1 cellular context compared by ENCODE assay signal in the genomic region with DNA sequence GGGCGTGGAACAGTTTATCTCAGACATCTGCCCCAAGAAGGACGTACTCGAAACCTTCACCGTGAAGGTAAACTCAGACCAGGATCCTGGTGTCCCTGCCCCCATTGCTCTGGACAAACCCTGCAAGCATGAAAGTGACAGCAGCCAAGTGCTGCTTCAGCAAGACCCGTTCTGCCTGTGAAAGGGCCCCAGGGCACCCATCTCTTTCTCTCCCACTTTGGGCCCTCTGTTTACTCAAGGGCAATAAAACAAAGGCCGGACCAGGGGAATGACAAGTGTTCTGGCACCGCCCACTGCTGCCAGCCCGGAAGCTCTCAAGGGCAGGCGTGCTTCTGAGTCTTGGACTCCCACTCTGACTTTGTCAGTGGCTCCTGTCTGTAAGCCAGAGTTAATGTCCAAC.
TF ChIP-seq lines count a peak whose summit lies in the region.

No MANE protein-coding gene starts in this region.

TF ChIP-seq in HepG2, 621 proteins besides CTCF, POLR2A, EP300 and RAD21 (continued from another document and continues in another):
- TF ChIP-seq BATF2 (CRISPR knock-in tag; IDR thresholded peaks at IDR 0.05) (no peak), ZNF607 (CRISPR knock-in tag; IDR thresholded peaks at IDR 0.05; ENCODE audit: borderline replicate concordance) (no peak), DPF2 (CRISPR knock-in tag; IDR thresholded peaks at IDR 0.05; ENCODE audit: borderline replicate concordance, low read depth) (0 out of 2 replicates have a peak, but pooled peaks have one; percentile 41), ZBTB20 (CRISPR knock-in tag; IDR thresholded peaks at IDR 0.05; ENCODE audit: borderline replicate concordance, low read depth) (0 out of 2 replicates have a peak, but pooled peaks have one; percentile 16), ZHX1 (CRISPR knock-in tag; IDR thresholded peaks at IDR 0.05; ENCODE audit: low read depth) (no peak), ZBTB7A (CRISPR knock-in tag; IDR thresholded peaks at IDR 0.05) (no peak), ZBTB33 (CRISPR knock-in tag; IDR thresholded peaks at IDR 0.05) (no peak), TBL1XR1 (IDR thresholded peaks at IDR 0.05; ENCODE audit: borderline replicate concordance, low read length, partially characterized antibody) (no peak), ZKSCAN1 (IDR thresholded peaks at IDR 0.05; ENCODE audit: low read length) (no peak), ARHGAP35 (CRISPR knock-in tag; IDR thresholded peaks at IDR 0.05; ENCODE audit: borderline replicate concordance) (no peak), ZNF850 (CRISPR knock-in tag; conservative IDR thresholded peaks at IDR 0.05) (no peak), ZNF33A (CRISPR knock-in tag; IDR thresholded peaks at IDR 0.05; ENCODE audit: borderline replicate concordance) (no peak), SRF (IDR thresholded peaks at IDR 0.05; ENCODE audit: low read depth, low read length) (no peak), KLF16 (CRISPR knock-in tag; IDR thresholded peaks at IDR 0.05) (peak in 1 of 2 experiments; percentile 41; a peak in 1 of 4 replicates), ZSCAN25 (CRISPR knock-in tag; IDR thresholded peaks at IDR 0.05) (no peak), SOX13 (IDR thresholded peaks at IDR 0.05) (peak; percentile 59; the same call in 1 of the 2 replicates), SOX13 (CRISPR knock-in tag; conservative IDR thresholded peaks at IDR 0.05 in 1 of 2, IDR thresholded peaks at IDR 0.05 in 1 of 2) (peak in 1 of 2 experiments; percentile 91; a peak in 2 of 4 replicates), SALL2 (CRISPR knock-in tag; IDR thresholded peaks at IDR 0.05) (no peak), ZNF639 (CRISPR knock-in tag; conservative IDR thresholded peaks at IDR 0.05) (no peak), ZNF883 (CRISPR knock-in tag; IDR thresholded peaks at IDR 0.05; ENCODE audit: not compliant biosample characterization) (no peak), DNMT1 (CRISPR knock-in tag; IDR thresholded peaks at IDR 0.05) (no peak), KLF13 (CRISPR knock-in tag; IDR thresholded peaks at IDR 0.05) (no peak), ZNF616 (CRISPR knock-in tag; IDR thresholded peaks at IDR 0.05; ENCODE audit: low read depth) (no peak), YEATS2 (CRISPR knock-in tag; IDR thresholded peaks at IDR 0.05; ENCODE audit: borderline replicate concordance) (peak; percentile 23; the same call in 1 of the 2 replicates), SP5 (CRISPR knock-in tag; IDR thresholded peaks at IDR 0.05; ENCODE audit: borderline replicate concordance, low read depth) (peak; percentile 86), ATRX (CRISPR knock-in tag; IDR thresholded peaks at IDR 0.05; ENCODE audit: borderline replicate concordance) (no peak), ZBTB14 (CRISPR knock-in tag; IDR thresholded peaks at IDR 0.05) (no peak), POLR2G (IDR thresholded peaks at IDR 0.05; ENCODE audit: low read depth, low read length) (no peak), ZC3H13 (CRISPR knock-in tag; IDR thresholded peaks at IDR 0.05) (no peak), TSC22D2 (CRISPR knock-in tag; IDR thresholded peaks at IDR 0.05; ENCODE audit: borderline replicate concordance) (no peak), ZNF678 (CRISPR knock-in tag; IDR thresholded peaks at IDR 0.05) (no peak), NCOA1 (CRISPR knock-in tag; IDR thresholded peaks at IDR 0.05) (no peak), SP1 (IDR thresholded peaks at IDR 0.05) (no peak), SP1 (CRISPR knock-in tag; IDR thresholded peaks at IDR 0.05) (no peak), NR2F1 (CRISPR knock-in tag; IDR thresholded peaks at IDR 0.05) (no peak), ZNF224 (CRISPR knock-in tag; IDR thresholded peaks at IDR 0.05) (no peak)
- TF ChIP-seq, protein P1, sequence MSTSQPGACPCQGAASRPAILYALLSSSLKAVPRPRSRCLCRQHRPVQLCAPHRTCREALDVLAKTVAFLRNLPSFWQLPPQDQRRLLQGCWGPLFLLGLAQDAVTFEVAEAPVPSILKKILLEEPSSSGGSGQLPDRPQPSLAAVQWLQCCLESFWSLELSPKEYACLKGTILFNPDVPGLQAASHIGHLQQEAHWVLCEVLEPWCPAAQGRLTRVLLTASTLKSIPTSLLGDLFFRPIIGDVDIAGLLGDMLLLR (CRISPR knock-in tag; IDR thresholded peaks at IDR 0.05) = no peak
- TF ChIP-seq, protein P2, sequence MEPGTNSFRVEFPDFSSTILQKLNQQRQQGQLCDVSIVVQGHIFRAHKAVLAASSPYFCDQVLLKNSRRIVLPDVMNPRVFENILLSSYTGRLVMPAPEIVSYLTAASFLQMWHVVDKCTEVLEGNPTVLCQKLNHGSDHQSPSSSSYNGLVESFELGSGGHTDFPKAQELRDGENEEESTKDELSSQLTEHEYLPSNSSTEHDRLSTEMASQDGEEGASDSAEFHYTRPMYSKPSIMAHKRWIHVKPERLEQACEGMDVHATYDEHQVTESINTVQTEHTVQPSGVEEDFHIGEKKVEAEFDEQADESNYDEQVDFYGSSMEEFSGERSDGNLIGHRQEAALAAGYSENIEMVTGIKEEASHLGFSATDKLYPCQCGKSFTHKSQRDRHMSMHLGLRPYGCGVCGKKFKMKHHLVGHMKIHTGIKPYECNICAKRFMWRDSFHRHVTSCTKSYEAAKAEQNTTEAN (CRISPR knock-in tag; conservative IDR thresholded peaks at IDR 0.05) = no peak
- TF ChIP-seq, protein P3, sequence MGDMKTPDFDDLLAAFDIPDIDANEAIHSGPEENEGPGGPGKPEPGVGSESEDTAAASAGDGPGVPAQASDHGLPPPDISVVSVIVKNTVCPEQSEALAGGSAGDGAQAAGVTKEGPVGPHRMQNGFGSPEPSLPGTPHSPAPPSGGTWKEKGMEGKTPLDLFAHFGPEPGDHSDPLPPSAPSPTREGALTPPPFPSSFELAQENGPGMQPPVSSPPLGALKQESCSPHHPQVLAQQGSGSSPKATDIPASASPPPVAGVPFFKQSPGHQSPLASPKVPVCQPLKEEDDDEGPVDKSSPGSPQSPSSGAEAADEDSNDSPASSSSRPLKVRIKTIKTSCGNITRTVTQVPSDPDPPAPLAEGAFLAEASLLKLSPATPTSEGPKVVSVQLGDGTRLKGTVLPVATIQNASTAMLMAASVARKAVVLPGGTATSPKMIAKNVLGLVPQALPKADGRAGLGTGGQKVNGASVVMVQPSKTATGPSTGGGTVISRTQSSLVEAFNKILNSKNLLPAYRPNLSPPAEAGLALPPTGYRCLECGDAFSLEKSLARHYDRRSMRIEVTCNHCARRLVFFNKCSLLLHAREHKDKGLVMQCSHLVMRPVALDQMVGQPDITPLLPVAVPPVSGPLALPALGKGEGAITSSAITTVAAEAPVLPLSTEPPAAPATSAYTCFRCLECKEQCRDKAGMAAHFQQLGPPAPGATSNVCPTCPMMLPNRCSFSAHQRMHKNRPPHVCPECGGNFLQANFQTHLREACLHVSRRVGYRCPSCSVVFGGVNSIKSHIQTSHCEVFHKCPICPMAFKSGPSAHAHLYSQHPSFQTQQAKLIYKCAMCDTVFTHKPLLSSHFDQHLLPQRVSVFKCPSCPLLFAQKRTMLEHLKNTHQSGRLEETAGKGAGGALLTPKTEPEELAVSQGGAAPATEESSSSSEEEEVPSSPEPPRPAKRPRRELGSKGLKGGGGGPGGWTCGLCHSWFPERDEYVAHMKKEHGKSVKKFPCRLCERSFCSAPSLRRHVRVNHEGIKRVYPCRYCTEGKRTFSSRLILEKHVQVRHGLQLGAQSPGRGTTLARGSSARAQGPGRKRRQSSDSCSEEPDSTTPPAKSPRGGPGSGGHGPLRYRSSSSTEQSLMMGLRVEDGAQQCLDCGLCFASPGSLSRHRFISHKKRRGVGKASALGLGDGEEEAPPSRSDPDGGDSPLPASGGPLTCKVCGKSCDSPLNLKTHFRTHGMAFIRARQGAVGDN (CRISPR knock-in tag; IDR thresholded peaks at IDR 0.05) = peak; percentile 63
- TF ChIP-seq, protein P4, sequence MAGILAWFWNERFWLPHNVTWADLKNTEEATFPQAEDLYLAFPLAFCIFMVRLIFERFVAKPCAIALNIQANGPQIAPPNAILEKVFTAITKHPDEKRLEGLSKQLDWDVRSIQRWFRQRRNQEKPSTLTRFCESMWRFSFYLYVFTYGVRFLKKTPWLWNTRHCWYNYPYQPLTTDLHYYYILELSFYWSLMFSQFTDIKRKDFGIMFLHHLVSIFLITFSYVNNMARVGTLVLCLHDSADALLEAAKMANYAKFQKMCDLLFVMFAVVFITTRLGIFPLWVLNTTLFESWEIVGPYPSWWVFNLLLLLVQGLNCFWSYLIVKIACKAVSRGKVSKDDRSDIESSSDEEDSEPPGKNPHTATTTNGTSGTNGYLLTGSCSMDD (CRISPR knock-in tag; IDR thresholded peaks at IDR 0.05) = no peak
- TF ChIP-seq, protein P5, sequence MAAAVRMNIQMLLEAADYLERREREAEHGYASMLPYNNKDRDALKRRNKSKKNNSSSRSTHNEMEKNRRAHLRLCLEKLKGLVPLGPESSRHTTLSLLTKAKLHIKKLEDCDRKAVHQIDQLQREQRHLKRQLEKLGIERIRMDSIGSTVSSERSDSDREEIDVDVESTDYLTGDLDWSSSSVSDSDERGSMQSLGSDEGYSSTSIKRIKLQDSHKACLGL (CRISPR knock-in tag; IDR thresholded peaks at IDR 0.05) = no peak
- TF ChIP-seq, protein P6, sequence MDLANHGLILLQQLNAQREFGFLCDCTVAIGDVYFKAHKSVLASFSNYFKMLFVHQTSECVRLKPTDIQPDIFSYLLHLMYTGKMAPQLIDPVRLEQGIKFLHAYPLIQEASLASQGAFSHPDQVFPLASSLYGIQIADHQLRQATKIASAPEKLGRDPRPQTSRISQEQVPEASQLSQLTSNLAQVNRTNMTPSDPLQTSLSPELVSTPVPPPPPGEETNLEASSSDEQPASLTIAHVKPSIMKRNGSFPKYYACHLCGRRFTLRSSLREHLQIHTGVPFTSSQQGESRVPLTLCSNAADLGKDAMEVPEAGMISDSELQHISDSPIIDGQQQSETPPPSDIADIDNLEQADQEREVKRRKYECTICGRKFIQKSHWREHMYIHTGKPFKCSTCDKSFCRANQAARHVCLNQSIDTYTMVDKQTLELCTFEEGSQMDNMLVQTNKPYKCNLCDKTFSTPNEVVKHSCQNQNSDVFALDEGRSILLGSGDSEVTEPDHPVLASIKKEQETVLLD (CRISPR knock-in tag; IDR thresholded peaks at IDR 0.05; ENCODE audit: low read depth) = no peak
